In genomic region chr7:55774327-55775050, GRCh38 we compare ENCODE assay signal across 9 cellular contexts.
A peak's percentile ranks its signal among the peaks of the same experiment; 100 is the strongest.
DNase-seq lines count a peak whose midpoint lies in the region; ATAC-seq and TF ChIP-seq lines count a peak whose summit lies in the region.
"Had no signal": no experiment of that assay in that cellular context is flagged by ENCODE, and none has a peak within 500 bp of the region (broad histone marks: within the 10 kb centered on the region; RNA-seq: fewer than 3 reads in every experiment).

No MANE protein-coding gene starts in this region.

- POLR2A ChIA-PET in CD8-positive, alpha-beta T cell (lab: Charles Lee) = no interaction called here

- no peak overlapping the region for H3K14ac ChIP-seq in mesenchymal stem cell (ENCODE audit: low read length in 2 of 2)

- H2AFZ ChIP-seq in mammary epithelial cell (ENCODE audit: low read depth, low read length) (peak overlapping the region; percentile 84), mesenchymal stem cell (ENCODE audit: low read depth, low read length) (no peak overlapping the region)

- peaks cover 3% of the 10 kb centered on the region for H3K79me1 ChIP-seq in mesenchymal stem cell (replicated peaks; ENCODE audit: low read length, poor library complexity, severe bottlenecking)

- H4K20me1 ChIP-seq in mammary epithelial cell (ENCODE audit: insufficient read depth, low read length) = no peaks in the 10 kb centered on the region

- no peaks in the 10 kb centered on the region for H3K79me2 ChIP-seq in mammary epithelial cell (ENCODE audit: insufficient read depth, low read length)

- H3K27me3 ChIP-seq in mammary epithelial cell (ENCODE audit: insufficient read depth, low read length) (no peaks in the 10 kb centered on the region), brain microvascular endothelial cell (replicated peaks) (no peaks in the 10 kb centered on the region), mesenchymal stem cell (ENCODE audit: control insufficient read depth in 1 of 2, insufficient read depth in 1 of 2, low read length in 2 of 2) (no peaks in the 10 kb centered on the region)
- H3K27me3 ChIP-seq in CD8-positive, alpha-beta T cell (ENCODE audit: insufficient read depth, low read length) = no peaks in the 10 kb centered on the region

- peak overlapping the region in 1 of 3 experiments; percentile 2 for H3K4me3 ChIP-seq in mammary epithelial cell (replicated peaks in 1 of 3; ENCODE audit: insufficient read depth in 1 of 3, low read depth in 2 of 3, low read length in 3 of 3)
- no peak overlapping the region for H3K4me3 ChIP-seq in brain microvascular endothelial cell (ENCODE audit: low read depth, low read length)
- no peak overlapping the region for H3K4me3 ChIP-seq in mesenchymal stem cell (ENCODE audit: insufficient read depth in 1 of 2, low read depth in 1 of 2, low read length in 2 of 2)
- no peak overlapping the region for H3K4me3 ChIP-seq in CD8-positive, alpha-beta T cell (ENCODE audit: low read depth, low read length)

- H3K4me1 ChIP-seq in ES-I3 (ENCODE audit: insufficient read depth, low read length) = no peaks in the 10 kb centered on the region
- H3K4me1 ChIP-seq in mammary epithelial cell (ENCODE audit: insufficient read depth, low read length) = peaks cover 16% of the 10 kb centered on the region
- no peaks in the 10 kb centered on the region for H3K4me1 ChIP-seq in mesenchymal stem cell (ENCODE audit: control insufficient read depth, insufficient read depth, low read depth, low read length)
- H3K4me1 ChIP-seq in CD8-positive, alpha-beta T cell (ENCODE audit: insufficient read depth, low read length) = no peaks in the 10 kb centered on the region

- peaks cover 7% of the 10 kb centered on the region for H3K27me3 Mint-ChIP-seq in activated naive CD8-positive, alpha-beta T cell treated with anti-CD3 and anti-CD28 coated beads for 36 hours
- H3K27me3 Mint-ChIP-seq in CD8-positive, alpha-beta T cell (ENCODE audit: low read depth) = no peaks in the 10 kb centered on the region
- H3K27me3 Mint-ChIP-seq: T-cell had no signal

- H4K91ac ChIP-seq in mesenchymal stem cell (ENCODE audit: low read length) = no peak overlapping the region

- no peak overlapping the region for H2BK120ac ChIP-seq in mesenchymal stem cell (ENCODE audit: low read depth, low read length)

- no peak for TF ChIP-seq CTCF in mammary epithelial cell (conservative IDR thresholded peaks at IDR 0.05 in 1 of 2, IDR thresholded peaks at IDR 0.05 in 1 of 2; ENCODE audit: extremely low read depth in 1 of 2, insufficient read depth in 1 of 2, low read depth in 1 of 2, low read length in 2 of 2)
- no peak for TF ChIP-seq CTCF in brain microvascular endothelial cell (IDR thresholded peaks at IDR 0.05; ENCODE audit: low read depth, low read length, missing control alignments)
- no peak for TF ChIP-seq CTCF in CD8-positive, alpha-beta T cell (IDR thresholded peaks at IDR 0.05)

- H2BK15ac ChIP-seq in mesenchymal stem cell (ENCODE audit: low read depth, poor library complexity, severe bottlenecking) = no peak overlapping the region

- H3K4ac ChIP-seq in mesenchymal stem cell (ENCODE audit: low read depth in 1 of 2, low read length in 2 of 2) = no peak overlapping the region

- no peak overlapping the region for H3K18ac ChIP-seq in mesenchymal stem cell (ENCODE audit: low read depth in 1 of 2, low read length in 2 of 2)

- peak; percentile 92 for DNase-seq in NCI-H2196 (lab: John Stamatoyannopoulos, UW; ENCODE audit: unreplicated experiment)
- DNase-seq in mammary epithelial cell = peak; percentile 90
- peak; percentile 2 for DNase-seq in myocyte (ENCODE audit: low read depth)
- no peak for DNase-seq in brain microvascular endothelial cell
- no peak for DNase-seq in mesenchymal stem cell
- DNase-seq in activated naive CD8-positive, alpha-beta T cell treated with anti-CD3 and anti-CD28 coated beads for 36 hours = no peak
- DNase-seq in CD8-positive, alpha-beta T cell = no peak
- DNase-seq: T-cell had no signal

- in situ Hi-C loops in mammary epithelial cell (cut with MboI; ENCODE audit: low sequenced_read_pairs in 2 of 2) = loop anchor here in 1 of 2 donors (25.0 kb wide), 1 partner anchor 87 kb away; no protein-coding TSS in a partner anchor
- in situ Hi-C loops in brain microvascular endothelial cell (cut with HindIII; ENCODE audit: low pct_ligation_motif_present, low sequenced_read_pairs) = no loop called here

- dilution Hi-C loops in mammary epithelial cell (cut with HindIII; ENCODE audit: low sequenced_read_pairs) = no loop called here

- H3K27ac ChIP-seq in mammary epithelial cell (ENCODE audit: insufficient read depth, low read depth, low read length) = peak overlapping the region; percentile 91
- no peak overlapping the region for H3K27ac ChIP-seq in brain microvascular endothelial cell
- no peak overlapping the region for H3K27ac ChIP-seq in mesenchymal stem cell (ENCODE audit: low read length, poor library complexity, severe bottlenecking)
- H3K27ac ChIP-seq in CD8-positive, alpha-beta T cell (ENCODE audit: low read depth, low read length) = no peak overlapping the region

- no peaks in the 10 kb centered on the region for H3K4me1 Mint-ChIP-seq in activated naive CD8-positive, alpha-beta T cell treated with anti-CD3 and anti-CD28 coated beads for 36 hours
- H3K4me1 Mint-ChIP-seq in CD8-positive, alpha-beta T cell (ENCODE audit: low read depth) = no peaks in the 10 kb centered on the region

- 1% methylated on average over 14 of the region's 14 CpGs for WGBS in mammary epithelial cell (ENCODE audit: low coverage, missing lambda C conversion rate)
- WGBS in mesenchymal stem cell = 70% methylated on average over 13 of the region's 14 CpGs

- no peaks in the 10 kb centered on the region for H3K9me3 Mint-ChIP-seq in activated naive CD8-positive, alpha-beta T cell treated with anti-CD3 and anti-CD28 coated beads for 36 hours
- H3K9me3 Mint-ChIP-seq in CD8-positive, alpha-beta T cell = no peaks in the 10 kb centered on the region
- H3K9me3 Mint-ChIP-seq: T-cell had no signal

- no peak overlapping the region for H2BK12ac ChIP-seq in mesenchymal stem cell (ENCODE audit: low read length in 2 of 2)

- intact Hi-C loops in mammary epithelial cell (cut with micrococcal nuclease) = loop anchor here (5.0 kb wide), 1 partner anchor 188 kb away; the partner anchor contains the start of gene NIPSNAP2
- intact Hi-C loops in CD8-positive, alpha-beta T cell (cut with DNase I, micrococcal nuclease) = loop anchor here in 1 of 2 experiments (10.0 kb wide), 1 partner anchor 310 kb away; no protein-coding TSS in a partner anchor

- no peak overlapping the region for H3K23ac ChIP-seq in mesenchymal stem cell (ENCODE audit: low read length in 2 of 2)

- no peak overlapping the region for H4K8ac ChIP-seq in mesenchymal stem cell (ENCODE audit: low read length)

- ATAC-seq in CD8-positive, alpha-beta T cell = no peak
- ATAC-seq: T-cell had no signal

- no TSS peak for BruUV-seq in mammary epithelial cell (replicated peaks; lab: Mats Ljungman, UMichigan)

- CTCF ChIA-PET in mammary epithelial cell (lab: Charles Lee; ENCODE audit: low non-redundant PET) = no interaction called here
- CTCF ChIA-PET in CD8-positive, alpha-beta T cell (lab: Charles Lee) = no interaction called here

- H3K36me3 Mint-ChIP-seq in activated naive CD8-positive, alpha-beta T cell treated with anti-CD3 and anti-CD28 coated beads for 36 hours = no peaks in the 10 kb centered on the region
- H3K36me3 Mint-ChIP-seq in CD8-positive, alpha-beta T cell = peaks cover 12% of the 10 kb centered on the region
- H3K36me3 Mint-ChIP-seq: T-cell had no signal

- H3K4me2 ChIP-seq in mammary epithelial cell (ENCODE audit: insufficient read depth, low read depth, low read length) = peak overlapping the region; percentile 73
- H3K4me2 ChIP-seq in mesenchymal stem cell (ENCODE audit: low read length, poor library complexity, severe bottlenecking) = no peak overlapping the region

- H3K36me3 ChIP-seq in ES-I3 (ENCODE audit: insufficient read depth, low read length) = no peaks in the 10 kb centered on the region
- H3K36me3 ChIP-seq in mammary epithelial cell (ENCODE audit: insufficient read depth, low read length) = no peaks in the 10 kb centered on the region
- no peaks in the 10 kb centered on the region for H3K36me3 ChIP-seq in brain microvascular endothelial cell (replicated peaks)
- H3K36me3 ChIP-seq in mesenchymal stem cell (ENCODE audit: control insufficient read depth in 1 of 2, insufficient read depth in 2 of 2, low read depth in 1 of 2, low read length in 2 of 2) = peaks cover 0 to 6% of the 10 kb centered on the region in 2 experiments
- no peaks in the 10 kb centered on the region for H3K36me3 ChIP-seq in CD8-positive, alpha-beta T cell (ENCODE audit: insufficient read depth, low read length)

- no peak overlapping the region for H2BK5ac ChIP-seq in mesenchymal stem cell (ENCODE audit: low read depth, low read length, poor library complexity, severe bottlenecking)

- no peak overlapping the region for H2AK5ac ChIP-seq in mesenchymal stem cell (ENCODE audit: low read length, severe bottlenecking)

- H3K4me3 Mint-ChIP-seq in activated naive CD8-positive, alpha-beta T cell treated with anti-CD3 and anti-CD28 coated beads for 36 hours = no peak overlapping the region
- H3K4me3 Mint-ChIP-seq in CD8-positive, alpha-beta T cell = no peak overlapping the region
- H3K4me3 Mint-ChIP-seq: T-cell had no signal

- no peaks in the 10 kb centered on the region for H3K9me3 ChIP-seq in ES-I3 (ENCODE audit: control insufficient read depth, insufficient read depth, low read length)
- H3K9me3 ChIP-seq in mammary epithelial cell (replicated peaks; ENCODE audit: insufficient read depth, low read length) = no peaks in the 10 kb centered on the region
- no peaks in the 10 kb centered on the region for H3K9me3 ChIP-seq in mesenchymal stem cell (ENCODE audit: control insufficient read depth, low read length)
- no peaks in the 10 kb centered on the region for H3K9me3 ChIP-seq in CD8-positive, alpha-beta T cell (ENCODE audit: low read length)

- no peak overlapping the region for H3K27ac Mint-ChIP-seq in activated naive CD8-positive, alpha-beta T cell treated with anti-CD3 and anti-CD28 coated beads for 36 hours
- H3K27ac Mint-ChIP-seq in CD8-positive, alpha-beta T cell = no peak overlapping the region
- H3K27ac Mint-ChIP-seq: T-cell had no signal

- peak overlapping the region; percentile 59 for H3K9ac ChIP-seq in ES-I3 (ENCODE audit: low read depth, low read length)
- peak overlapping the region; percentile 65 for H3K9ac ChIP-seq in mammary epithelial cell (ENCODE audit: insufficient read depth, low read length)
- no peak overlapping the region for H3K9ac ChIP-seq in mesenchymal stem cell (ENCODE audit: low read length)

Comparison
In these comparisons a context has a peak if more than half of its experiments do, and no peak if none do; other contexts are left out.
1. DNase-seq: peak in NCI-H2196 (single experiment), mammary epithelial cell (single experiment) and myocyte (single experiment); none in brain microvascular endothelial cell (single experiment), mesenchymal stem cell (single experiment), activated naive CD8-positive, alpha-beta T cell treated with anti-CD3 and anti-CD28 coated beads for 36 hours (single experiment) and CD8-positive, alpha-beta T cell (0 of 7).